Comparison of ENCODE assay signal across 8 cellular contexts in genomic region chr1:62435231-62436038, GRCh38. TPM values are rescaled to one million over a fixed set of nuclear protein-coding genes. Genes with fewer than 3 reads are reported as not detected.
DNase-seq lines count a peak whose midpoint lies in the region; ATAC-seq and TF ChIP-seq lines count a peak whose summit lies in the region.

No MANE protein-coding gene starts in this region.

- H3K36me3 ChIP-seq in HUES48 (ENCODE audit: control insufficient read depth, insufficient read depth, low read length) (peaks cover 8% of the 10 kb centered on the region), adrenal gland (replicated peaks in 1 of 2) (no peaks in the 10 kb centered on the region)

- peak overlapping the region; percentile 98 for H3K9ac ChIP-seq in HUES48 (ENCODE audit: low read depth, low read length)

- H3K27ac Mint-ChIP-seq in immature natural killer cell: peak overlapping the region; percentile 95 to 99 (median 98)
- H3K27ac Mint-ChIP-seq in stimulated activated naive CD8-positive, alpha-beta T cell treated with anti-CD3 and anti-CD28 coated beads, Interleukin-15, amount 100 ng/mL, for 72 hours: peak overlapping the region; percentile 100

- peak overlapping the region; percentile 98 for H3K4me3 ChIP-seq in HUES48 (ENCODE audit: low read depth, low read length)
- H3K4me3 ChIP-seq in adrenal gland: peak overlapping the region; percentile 61 to 97 (median 78)

- DNase-seq in COR-L47 (lab: John Stamatoyannopoulos, UW): peak; percentile 68
- DNase-seq in adrenal gland: peak; percentile 5 to 64 (median 23)
- no peak for DNase-seq in immature natural killer cell
- no peak for DNase-seq in stimulated activated naive CD8-positive, alpha-beta T cell treated with anti-CD3 and anti-CD28 coated beads, Interleukin-15, amount 100 ng/mL, for 72 hours
- no peak for DNase-seq in NK-92 (lab: John Stamatoyannopoulos, UW; ENCODE audit: unreplicated experiment)
- DNase-seq in GM13977 (ENCODE audit: low spot score): no peak

- peaks cover 36 to 40% of the 10 kb centered on the region in 2 donors for H3K4me1 Mint-ChIP-seq in immature natural killer cell
- peaks cover 26% of the 10 kb centered on the region for H3K4me1 Mint-ChIP-seq in stimulated activated naive CD8-positive, alpha-beta T cell treated with anti-CD3 and anti-CD28 coated beads, Interleukin-15, amount 100 ng/mL, for 72 hours

- WGBS in adrenal gland, 4 donors: 43 to 46% (median 44%) methylated on average over 29 to 31 of the region's 31 CpGs

- peak overlapping the region; percentile 91 to 97 (median 96) for H3K4me3 Mint-ChIP-seq in immature natural killer cell
- H3K4me3 Mint-ChIP-seq in stimulated activated naive CD8-positive, alpha-beta T cell treated with anti-CD3 and anti-CD28 coated beads, Interleukin-15, amount 100 ng/mL, for 72 hours: peak overlapping the region; percentile 85 to 96

- H3K27me3 Mint-ChIP-seq in immature natural killer cell (ENCODE audit: low read depth in 3 of 3): peaks cover 14 to 16% (median 14%) of the 10 kb centered on the region in 3 donors
- no peaks in the 10 kb centered on the region for H3K27me3 Mint-ChIP-seq in stimulated activated naive CD8-positive, alpha-beta T cell treated with anti-CD3 and anti-CD28 coated beads, Interleukin-15, amount 100 ng/mL, for 72 hours

- peak overlapping the region; percentile 100 for H3K27ac ChIP-seq in HUES48 (ENCODE audit: low read depth, low read length)
- H3K27ac ChIP-seq in adrenal gland: peak overlapping the region; percentile 80 to 99 (median 95)

- no peak for TF ChIP-seq POLR2A in adrenal gland (IDR thresholded peaks at IDR 0.05)

- no peaks in the 10 kb centered on the region for H3K9me3 Mint-ChIP-seq in immature natural killer cell
- H3K9me3 Mint-ChIP-seq in stimulated activated naive CD8-positive, alpha-beta T cell treated with anti-CD3 and anti-CD28 coated beads, Interleukin-15, amount 100 ng/mL, for 72 hours: peaks cover 0 to 4% of the 10 kb centered on the region in 2 donors

- ATAC-seq in stimulated activated naive CD8-positive, alpha-beta T cell treated with anti-CD3 and anti-CD28 coated beads, Interleukin-15, amount 100 ng/mL, for 72 hours: no peak
- ATAC-seq in GM21717 (IDR thresholded peaks at IDR 0.05; ENCODE audit: unreplicated experiment): no peak

- H3K36me3 Mint-ChIP-seq in immature natural killer cell: no peaks in the 10 kb centered on the region

- no peaks in the 10 kb centered on the region for H3K9me3 ChIP-seq in HUES48 (ENCODE audit: control insufficient read depth, insufficient read depth, low read length)
- H3K9me3 ChIP-seq in adrenal gland (replicated peaks in 1 of 3): no peaks in the 10 kb centered on the region

- TF ChIP-seq CTCF in adrenal gland (IDR thresholded peaks at IDR 0.05) (no peak), GM13977 (IDR thresholded peaks at IDR 0.05; ENCODE audit: extremely low read depth, insufficient read depth, missing control alignments) (no peak)

- H3K27me3 ChIP-seq in HUES48 (ENCODE audit: control insufficient read depth, insufficient read depth, low read length) (no peaks in the 10 kb centered on the region), adrenal gland (no peaks in the 10 kb centered on the region)

- intact Hi-C loops in adrenal gland (cut with DNase I): no loop called here

- H3K4me1 ChIP-seq in HUES48 (ENCODE audit: control insufficient read depth, insufficient read depth, low read length) (peaks cover 10% of the 10 kb centered on the region), adrenal gland (replicated peaks in 1 of 2) (peaks cover 9 to 31% of the 10 kb centered on the region in 2 donors)

- in situ Hi-C loops in GM13977 (cut with MboI; ENCODE audit: low pct_unique_long_range_greater_than_20kb, low sequenced_read_pairs, unreplicated experiment): no loop called here

RNA-seq across cellular contexts. Expression of gene USP1, which starts 1.4 kb away (rescaled TPM):
- total RNA-seq in adrenal gland: 10 to 100 TPM; 10.3 to 18.4 (median 17.0) TPM
- polyA plus RNA-seq in adrenal gland: 10 to 100 TPM in 1 of 3 donors, 1 to 10 TPM in 2; 4.1 to 26.1 (median 5.2) TPM
- 10 to 100 TPM; 22.8 to 38.2 (median 24.4) TPM for polyA plus RNA-seq in immature natural killer cell

Comparison
In these comparisons a context has a peak if more than half of its experiments do, and no peak if none do; other contexts are left out.
1. DNase-seq: peak in COR-L47 (single experiment) and adrenal gland (7 of 7); none in immature natural killer cell (0 of 3), stimulated activated naive CD8-positive, alpha-beta T cell treated with anti-CD3 and anti-CD28 coated beads, Interleukin-15, amount 100 ng/mL, for 72 hours (0 of 2), NK-92 (single experiment) and GM13977 (single experiment).